Comparison of ENCODE assay signal across 35 cellular contexts in genomic region chr4:5029447-5029846, GRCh38. TPM values are rescaled to one million over a fixed set of nuclear protein-coding genes. Genes with fewer than 3 reads are reported as not detected.
"Had no signal": no experiment of that assay in that cellular context is flagged by ENCODE, and none has a peak within 500 bp of the region (broad histone marks: within the 10 kb centered on the region; RNA-seq: fewer than 3 reads in every experiment).

No MANE protein-coding gene starts in this region.

- H3K4me3 ChIP-seq: adrenal gland, body of pancreas, breast epithelium had no signal

- H3K9me3 ChIP-seq: adrenal gland, breast epithelium had no signal

- H3K9me3 Mint-ChIP-seq: activated B cell treated with CpG ODN at 0.5 μM for 24 hours; activated CD4-positive, alpha-beta memory T cell treated with anti-CD3 and anti-CD28 coated beads for 36 hours; activated CD4-positive, alpha-beta T cell treated with anti-CD3 and anti-CD28 coated beads, Interleukin-2, amount 10 ng/mL, durations not matched to agents 24 days and 14 days; activated CD8-positive, alpha-beta T cell treated with anti-CD3 and anti-CD28 coated beads for 36 hours; activated naive CD4-positive, alpha-beta T cell treated with anti-CD3 and anti-CD28 coated beads for 36 hours; activated naive CD8-positive, alpha-beta T cell treated with anti-CD3 and anti-CD28 coated beads for 36 hours; activated T-cell treated with anti-CD3 and anti-CD28 coated beads, Interleukin-2, amount 50 U/mL, for 4 hours; activated T-cell treated with anti-CD3 and anti-CD28 coated beads, Interleukin-2, amount 50 U/mL, for 72 hours; activated T-helper 1 cell treated with anti-CD3 and anti-CD28 coated beads, Interleukin-12 subunit alpha, Interleukin-12 subunit beta, Interleukin-2, Interleukin-4 antibody, amounts not matched to agents 30 ng/mL and 10 ng/mL and 1 ng/mL, durations not matched to agents 14 hours and 24 hours and 36 hours; activated T-helper 17 cell treated with anti-CD3 and anti-CD28 coated beads, Interleukin-2, amount 50 U/mL, for 72 hours; T-helper 1 cell treated with Interleukin-12 subunit alpha and Interleukin-12 subunit beta and Interleukin-4 antibody, amounts not matched to agents 30 μg/mL and 1 μg/mL, for 36 hours; T-helper 2 cell treated with Interferon-gamma antibody and Interleukin-4, amounts not matched to agents 5 μg/mL and 100 μg/mL, for 36 hours had no signal

- H3K27ac Mint-ChIP-seq: activated B cell treated with CpG ODN at 0.5 μM for 24 hours; activated CD4-positive, alpha-beta memory T cell treated with anti-CD3 and anti-CD28 coated beads for 36 hours; activated CD4-positive, alpha-beta T cell treated with anti-CD3 and anti-CD28 coated beads, Interleukin-2, amount 10 ng/mL, durations not matched to agents 24 days and 14 days; activated CD8-positive, alpha-beta T cell treated with anti-CD3 and anti-CD28 coated beads for 36 hours; activated naive CD4-positive, alpha-beta T cell treated with anti-CD3 and anti-CD28 coated beads for 36 hours; activated naive CD4-positive, alpha-beta T cell treated with anti-CD3 and anti-CD28 coated beads, Interleukin-2, amount 50 U/mL, for 72 hours; activated naive CD8-positive, alpha-beta T cell treated with anti-CD3 and anti-CD28 coated beads for 36 hours; activated T-cell treated with anti-CD3 and anti-CD28 coated beads, Interleukin-2, amount 50 U/mL, for 72 hours; activated T-helper 1 cell treated with anti-CD3 and anti-CD28 coated beads, Interleukin-12 subunit alpha, Interleukin-12 subunit beta, Interleukin-2, Interleukin-4 antibody, amounts not matched to agents 30 ng/mL and 10 ng/mL and 1 ng/mL, durations not matched to agents 14 hours and 24 hours and 36 hours; activated T-helper 17 cell treated with anti-CD3 and anti-CD28 coated beads, Interleukin-2, amount 50 U/mL, for 72 hours; T-helper 1 cell treated with Interleukin-12 subunit alpha and Interleukin-12 subunit beta and Interleukin-4 antibody, amounts not matched to agents 30 μg/mL and 1 μg/mL, for 36 hours; T-helper 2 cell treated with Interferon-gamma antibody and Interleukin-4, amounts not matched to agents 5 μg/mL and 100 μg/mL, for 36 hours had no signal

- H3K4me1 Mint-ChIP-seq: activated T-helper 17 cell treated with anti-CD3 and anti-CD28 coated beads, Interleukin-2, amount 50 U/mL, for 72 hours had no signal

- H3K4me3 Mint-ChIP-seq: activated B cell treated with CpG ODN at 0.5 μM for 24 hours; activated CD4-positive, alpha-beta memory T cell treated with anti-CD3 and anti-CD28 coated beads for 36 hours; activated CD4-positive, alpha-beta T cell treated with anti-CD3 and anti-CD28 coated beads, Interleukin-2, amount 10 ng/mL, durations not matched to agents 24 days and 14 days; activated CD8-positive, alpha-beta T cell treated with anti-CD3 and anti-CD28 coated beads for 36 hours; activated naive CD4-positive, alpha-beta T cell treated with anti-CD3 and anti-CD28 coated beads for 36 hours; activated naive CD8-positive, alpha-beta T cell treated with anti-CD3 and anti-CD28 coated beads for 36 hours; activated T-cell treated with anti-CD3 and anti-CD28 coated beads, Interleukin-2, amount 50 U/mL, for 4 hours; activated T-cell treated with anti-CD3 and anti-CD28 coated beads, Interleukin-2, amount 50 U/mL, for 72 hours; activated T-helper 1 cell treated with anti-CD3 and anti-CD28 coated beads, Interleukin-12 subunit alpha, Interleukin-12 subunit beta, Interleukin-2, Interleukin-4 antibody, amounts not matched to agents 30 ng/mL and 10 ng/mL and 1 ng/mL, durations not matched to agents 14 hours and 24 hours and 36 hours; activated T-helper 17 cell treated with anti-CD3 and anti-CD28 coated beads, Interleukin-2, amount 50 U/mL, for 72 hours; T-helper 1 cell treated with Interleukin-12 subunit alpha and Interleukin-12 subunit beta and Interleukin-4 antibody, amounts not matched to agents 30 μg/mL and 1 μg/mL, for 36 hours; T-helper 2 cell treated with Interferon-gamma antibody and Interleukin-4, amounts not matched to agents 5 μg/mL and 100 μg/mL, for 36 hours had no signal

- H3K27me3 Mint-ChIP-seq: activated naive CD8-positive, alpha-beta T cell treated with anti-CD3 and anti-CD28 coated beads for 36 hours had no signal

- H3K36me3 Mint-ChIP-seq: activated CD4-positive, alpha-beta memory T cell treated with anti-CD3 and anti-CD28 coated beads for 36 hours; activated naive CD4-positive, alpha-beta T cell treated with anti-CD3 and anti-CD28 coated beads, Interleukin-2, amount 50 U/mL, for 72 hours; activated naive CD8-positive, alpha-beta T cell treated with anti-CD3 and anti-CD28 coated beads for 36 hours had no signal

- H3K36me3 ChIP-seq: adrenal gland, brain microvascular endothelial cell, breast epithelium had no signal

- ATAC-seq: activated CD8-positive, alpha-beta T cell treated with anti-CD3 and anti-CD28 coated beads for 36 hours; activated naive CD4-positive, alpha-beta T cell treated with anti-CD3 and anti-CD28 coated beads, Interleukin-2, amount 50 U/mL, for 72 hours; activated T-cell treated with anti-CD3 and anti-CD28 coated beads, Interleukin-2, amount 50 U/mL, for 4 hours; activated T-cell treated with anti-CD3 and anti-CD28 coated beads, Interleukin-2, amount 50 U/mL, for 72 hours; activated T-helper 17 cell treated with anti-CD3 and anti-CD28 coated beads, Interleukin-2, amount 50 U/mL, for 72 hours; body of pancreas had no signal

- DNase-seq: activated B cell treated with CpG ODN at 0.5 μM for 24 hours; activated CD4-positive, alpha-beta memory T cell treated with anti-CD3 and anti-CD28 coated beads for 36 hours; activated CD4-positive, alpha-beta T cell treated with anti-CD3 and anti-CD28 coated beads for 4 hours; activated CD4-positive, alpha-beta T cell treated with anti-CD3 and anti-CD28 coated beads, Interleukin-2, amount 10 ng/mL, durations not matched to agents 24 days and 14 days; activated CD4-positive, alpha-beta T cell treated with anti-CD3 and anti-CD28 coated beads, Interleukin-2, amount 50 U/mL, for 1 hour; activated CD4-positive, alpha-beta T cell treated with anti-CD3 and anti-CD28 coated beads, Interleukin-2, amount 50 U/mL, for 4 hours; activated CD4-positive, CD25-positive, alpha-beta regulatory T cell treated with anti-CD3 and anti-CD28 coated beads, Interleukin-2, amount 50 U/mL, for 72 hours; activated CD8-positive, alpha-beta memory T cell treated with anti-CD3 and anti-CD28 coated beads, Interleukin-2, amount 50 U/mL, for 4 hours; activated CD8-positive, alpha-beta T cell treated with anti-CD3 and anti-CD28 coated beads for 36 hours; activated gamma-delta T cell treated with Interleukin-2 at 50 U/mL for 16 hours; activated naive CD4-positive, alpha-beta T cell; activated naive CD4-positive, alpha-beta T cell treated with anti-CD3 and anti-CD28 coated beads for 36 hours; activated naive CD4-positive, alpha-beta T cell treated with anti-CD3 and anti-CD28 coated beads, Interleukin-2, amount 50 U/mL, for 16 hours; activated naive CD8-positive, alpha-beta T cell treated with anti-CD3 and anti-CD28 coated beads for 36 hours; activated T-cell treated with anti-CD3 and anti-CD28 coated beads for 4 hours; activated T-cell treated with anti-CD3 and anti-CD28 coated beads, Interleukin-2, amount 50 U/mL, for 1 hour; activated T-cell treated with anti-CD3 and anti-CD28 coated beads, Interleukin-2, amount 50 U/mL, for 4 hours; activated T-cell treated with anti-CD3 and anti-CD28 coated beads, Interleukin-2, amount 50 U/mL, for 72 hours; amniotic stem cell; body of pancreas; brain microvascular endothelial cell; central memory CD4-positive, alpha-beta T cell; T-helper 1 cell; T-helper 2 cell; T-helper 9 cell had no signal

- H3K4me1 ChIP-seq: adrenal gland, body of pancreas, breast epithelium had no signal

- H3K27me3 ChIP-seq: adrenal gland, body of pancreas, brain microvascular endothelial cell, breast epithelium had no signal

- H3K27ac ChIP-seq: adrenal gland, body of pancreas, brain microvascular endothelial cell, breast epithelium, VCaP had no signal

RNA-seq across cellular contexts. Expression of gene CYTL1, which starts 10.2 kb away (rescaled TPM):
- total RNA-seq: activated B cell treated with CpG ODN at 0.5 μM for 24 hours; activated CD4-positive, alpha-beta memory T cell treated with anti-CD3 and anti-CD28 coated beads for 36 hours; activated CD4-positive, alpha-beta T cell treated with anti-CD3 and anti-CD28 coated beads, Interleukin-2, amount 10 ng/mL, durations not matched to agents 24 days and 14 days; activated CD8-positive, alpha-beta memory T cell treated with anti-CD3 and anti-CD28 coated beads for 36 hours; activated CD8-positive, alpha-beta T cell treated with anti-CD3 and anti-CD28 coated beads for 36 hours; activated naive CD4-positive, alpha-beta T cell treated with anti-CD3 and anti-CD28 coated beads for 36 hours; activated naive CD4-positive, alpha-beta T cell treated with anti-CD3 and anti-CD28 coated beads, Interleukin-2, amount 50 U/mL, for 72 hours; activated naive CD8-positive, alpha-beta T cell treated with anti-CD3 and anti-CD28 coated beads for 36 hours; activated T-cell treated with anti-CD3 and anti-CD28 coated beads, Interleukin-2, amount 50 U/mL, for 4 hours; activated T-cell treated with anti-CD3 and anti-CD28 coated beads, Interleukin-2, amount 50 U/mL, for 72 hours; activated T-helper 1 cell treated with anti-CD3 and anti-CD28 coated beads, Interleukin-12 subunit alpha, Interleukin-12 subunit beta, Interleukin-2, Interleukin-4 antibody, amounts not matched to agents 30 ng/mL and 10 ng/mL and 1 ng/mL, durations not matched to agents 14 hours and 24 hours and 36 hours; activated T-helper 17 cell treated with anti-CD3 and anti-CD28 coated beads, Interleukin-2, amount 50 U/mL, for 72 hours; cardiac septum had no signal

RNA-seq across cellular contexts. Expression of gene STK32B, which starts 21.8 kb away (rescaled TPM):
- total RNA-seq: activated B cell treated with CpG ODN at 0.5 μM for 24 hours; activated CD4-positive, alpha-beta memory T cell treated with anti-CD3 and anti-CD28 coated beads for 36 hours; activated CD4-positive, alpha-beta T cell treated with anti-CD3 and anti-CD28 coated beads, Interleukin-2, amount 10 ng/mL, durations not matched to agents 24 days and 14 days; activated CD8-positive, alpha-beta memory T cell treated with anti-CD3 and anti-CD28 coated beads for 36 hours; activated CD8-positive, alpha-beta T cell treated with anti-CD3 and anti-CD28 coated beads for 36 hours; activated naive CD4-positive, alpha-beta T cell treated with anti-CD3 and anti-CD28 coated beads for 36 hours; activated naive CD4-positive, alpha-beta T cell treated with anti-CD3 and anti-CD28 coated beads, Interleukin-2, amount 50 U/mL, for 72 hours; activated naive CD8-positive, alpha-beta T cell treated with anti-CD3 and anti-CD28 coated beads for 36 hours; activated T-cell treated with anti-CD3 and anti-CD28 coated beads, Interleukin-2, amount 50 U/mL, for 4 hours; activated T-cell treated with anti-CD3 and anti-CD28 coated beads, Interleukin-2, amount 50 U/mL, for 72 hours; activated T-helper 1 cell treated with anti-CD3 and anti-CD28 coated beads, Interleukin-12 subunit alpha, Interleukin-12 subunit beta, Interleukin-2, Interleukin-4 antibody, amounts not matched to agents 30 ng/mL and 10 ng/mL and 1 ng/mL, durations not matched to agents 14 hours and 24 hours and 36 hours; activated T-helper 17 cell treated with anti-CD3 and anti-CD28 coated beads, Interleukin-2, amount 50 U/mL, for 72 hours had no signal
